ENCODE assay signal across 16 cellular contexts in genomic region chr11:3622521-3622920, GRCh38. TPM values are rescaled to one million over a fixed set of nuclear protein-coding genes. Genes with fewer than 3 reads are reported as not detected.
DNase-seq lines count a peak whose midpoint lies in the region; ATAC-seq and TF ChIP-seq lines count a peak whose summit lies in the region.
"Had no signal": no experiment of that assay in that cellular context is flagged by ENCODE, and none has a peak within 500 bp of the region (broad histone marks: within the 10 kb centered on the region; RNA-seq: fewer than 3 reads in every experiment).

No MANE protein-coding gene starts in this region.

- H3K27me3 ChIP-seq in RWPE2 (ENCODE audit: insufficient read depth, poor library complexity, severe bottlenecking) (no peaks in the 10 kb centered on the region), endodermal cell (ENCODE audit: control insufficient read depth, insufficient read depth, low read length, poor library complexity, severe bottlenecking) (no peaks in the 10 kb centered on the region), sigmoid colon (no peaks in the 10 kb centered on the region), esophagus squamous epithelium (no peaks in the 10 kb centered on the region)
- no peaks in the 10 kb centered on the region for H3K27me3 ChIP-seq in CD8-positive, alpha-beta T cell (ENCODE audit: insufficient read depth, low read length)
- H3K27me3 ChIP-seq: BE2C had no signal

- H3K9ac ChIP-seq in endodermal cell (ENCODE audit: extremely low read depth, low read length, poor library complexity, severe bottlenecking): no peak overlapping the region

- no peaks in the 10 kb centered on the region for H3K9me3 ChIP-seq in RWPE2 (ENCODE audit: severe bottlenecking)
- no peaks in the 10 kb centered on the region for H3K9me3 ChIP-seq in endodermal cell (ENCODE audit: control insufficient read depth, low read length)
- no peaks in the 10 kb centered on the region for H3K9me3 ChIP-seq in sigmoid colon
- no peaks in the 10 kb centered on the region for H3K9me3 ChIP-seq in CD8-positive, alpha-beta T cell (ENCODE audit: low read length)
- H3K9me3 ChIP-seq in esophagus squamous epithelium: no peaks in the 10 kb centered on the region
- H3K9me3 ChIP-seq: BE2C, Caco-2 had no signal

- peaks cover 22% of the 10 kb centered on the region for H3K27me3 Mint-ChIP-seq in endodermal cell (ENCODE audit: insufficient read depth)
- H3K27me3 Mint-ChIP-seq in CD8-positive, alpha-beta T cell (ENCODE audit: low read depth): no peaks in the 10 kb centered on the region
- H3K27me3 Mint-ChIP-seq: CD4-positive, CD25-positive, alpha-beta regulatory T cell had no signal

- H3K4me3 Mint-ChIP-seq in endodermal cell: no peak overlapping the region
- H3K4me3 Mint-ChIP-seq in CD8-positive, alpha-beta T cell: no peak overlapping the region
- H3K4me3 Mint-ChIP-seq: CD4-positive, CD25-positive, alpha-beta regulatory T cell; H9 had no signal

- no peaks in the 10 kb centered on the region for H3K9me3 Mint-ChIP-seq in endodermal cell
- no peaks in the 10 kb centered on the region for H3K9me3 Mint-ChIP-seq in CD8-positive, alpha-beta T cell
- H3K9me3 Mint-ChIP-seq: CD4-positive, CD25-positive, alpha-beta regulatory T cell; H9 had no signal

- no peak for TF ChIP-seq CTCF in RWPE2 (IDR thresholded peaks at IDR 0.05; ENCODE audit: poor library complexity, severe bottlenecking)
- no peak for TF ChIP-seq CTCF in endodermal cell (conservative IDR thresholded peaks at IDR 0.05)
- no peak for TF ChIP-seq CTCF in sigmoid colon (IDR thresholded peaks at IDR 0.05)
- TF ChIP-seq CTCF in CD8-positive, alpha-beta T cell (IDR thresholded peaks at IDR 0.05): no peak
- no peak for TF ChIP-seq CTCF in esophagus squamous epithelium (IDR thresholded peaks at IDR 0.05)

- H3K36me3 Mint-ChIP-seq in endodermal cell (ENCODE audit: low read depth): no peaks in the 10 kb centered on the region
- no peaks in the 10 kb centered on the region for H3K36me3 Mint-ChIP-seq in CD8-positive, alpha-beta T cell
- H3K36me3 Mint-ChIP-seq: CD4-positive, CD25-positive, alpha-beta regulatory T cell had no signal

- H3K36me3 ChIP-seq in RWPE2 (ENCODE audit: low read depth) (no peaks in the 10 kb centered on the region), endodermal cell (ENCODE audit: control insufficient read depth, insufficient read depth, low read length) (no peaks in the 10 kb centered on the region), sigmoid colon (no peaks in the 10 kb centered on the region), esophagus squamous epithelium (no peaks in the 10 kb centered on the region)
- H3K36me3 ChIP-seq in CD8-positive, alpha-beta T cell (ENCODE audit: insufficient read depth, low read length): no peaks in the 10 kb centered on the region
- H3K36me3 ChIP-seq: BE2C had no signal

- TF ChIP-seq EP300 in sigmoid colon (IDR thresholded peaks at IDR 0.05): no peak

- no peak for ATAC-seq in RWPE2 (ENCODE audit: low read depth)
- no peak for ATAC-seq in CD8-positive, alpha-beta T cell

- CTCF ChIA-PET in CD8-positive, alpha-beta T cell (lab: Charles Lee): no interaction called here

- intact Hi-C loops in sigmoid colon (cut with DNase I) (no loop called here), esophagus squamous epithelium (cut with DNase I) (no loop called here)
- intact Hi-C loops in CD8-positive, alpha-beta T cell (cut with DNase I, micrococcal nuclease): no loop called here

- TF ChIP-seq POLR2A in sigmoid colon (IDR thresholded peaks at IDR 0.05) (no peak), esophagus squamous epithelium (IDR thresholded peaks at IDR 0.05) (no peak)

- POLR2A ChIA-PET in CD8-positive, alpha-beta T cell (lab: Charles Lee): no interaction called here

- H3K4me1 ChIP-seq in RWPE2 (ENCODE audit: insufficient read depth, poor library complexity, severe bottlenecking) (no peaks in the 10 kb centered on the region), endodermal cell (ENCODE audit: control insufficient read depth, insufficient read depth, low read length) (no peaks in the 10 kb centered on the region), sigmoid colon (no peaks in the 10 kb centered on the region), esophagus squamous epithelium (no peaks in the 10 kb centered on the region)
- no peaks in the 10 kb centered on the region for H3K4me1 ChIP-seq in CD8-positive, alpha-beta T cell (ENCODE audit: insufficient read depth, low read length)
- H3K4me1 ChIP-seq: BE2C had no signal

- no peak overlapping the region for H3K4me3 ChIP-seq in RWPE2 (ENCODE audit: severe bottlenecking)
- no peak overlapping the region for H3K4me3 ChIP-seq in endodermal cell (ENCODE audit: low read length)
- H3K4me3 ChIP-seq in sigmoid colon: no peak overlapping the region
- H3K4me3 ChIP-seq in CD8-positive, alpha-beta T cell (ENCODE audit: low read depth, low read length): no peak overlapping the region
- H3K4me3 ChIP-seq in esophagus squamous epithelium: no peak overlapping the region

- WGBS in endodermal cell (ENCODE audit: insufficient coverage in 1 of 2, insufficient read length in 1 of 2), 2 experiments: 83 to 100% methylated on average over 1 to 4 of the region's 4 CpGs
- WGBS in sigmoid colon, 2 donors: 79 to 83% methylated on average over 4 of the region's 4 CpGs
- 66 to 75% methylated on average over 4 of the region's 4 CpGs for WGBS in esophagus squamous epithelium, 2 donors

- H3K27ac Mint-ChIP-seq in endodermal cell: no peak overlapping the region
- no peak overlapping the region for H3K27ac Mint-ChIP-seq in CD8-positive, alpha-beta T cell
- H3K27ac Mint-ChIP-seq: CD4-positive, CD25-positive, alpha-beta regulatory T cell had no signal

- peaks cover 6% of the 10 kb centered on the region for H3K4me1 Mint-ChIP-seq in endodermal cell
- peaks cover 5% of the 10 kb centered on the region for H3K4me1 Mint-ChIP-seq in CD8-positive, alpha-beta T cell (ENCODE audit: low read depth)

- DNase-seq in RWPE2 (ENCODE audit: low spot score) (peak; percentile 8), endodermal cell (peak; percentile 49), sigmoid colon (peak; percentile 50), esophagus squamous epithelium (lab: John Stamatoyannopoulos, UW) (no peak), T-helper 1 cell (no peak)
- no peak for DNase-seq in CD8-positive, alpha-beta T cell
- DNase-seq: ACHN; BE2C; C1 segment of cervical spinal cord; Caco-2; CD4-positive, CD25-positive, alpha-beta regulatory T cell; GDM1; H9 had no signal

- H3K27ac ChIP-seq in RWPE2 (ENCODE audit: poor library complexity, severe bottlenecking): no peak overlapping the region
- H3K27ac ChIP-seq in endodermal cell (ENCODE audit: low read depth, low read length): no peak overlapping the region
- H3K27ac ChIP-seq in sigmoid colon: no peak overlapping the region
- no peak overlapping the region for H3K27ac ChIP-seq in CD8-positive, alpha-beta T cell (ENCODE audit: low read depth, low read length)
- H3K27ac ChIP-seq in esophagus squamous epithelium: no peak overlapping the region
- H3K27ac ChIP-seq: HL-60 had no signal

RNA-seq across cellular contexts. Expression of gene ART5, which starts 19.3 kb away (rescaled TPM):
- total RNA-seq in endodermal cell: 1 to 10 TPM; 6.4 to 7.8 TPM
- polyA plus RNA-seq in endodermal cell (2013, experiment 1 of 2): 6.1 TPM
- 5.2 TPM for polyA plus RNA-seq in endodermal cell (2013, experiment 2 of 2)
- total RNA-seq in sigmoid colon: under 1 TPM in 1 of 4 donors, not detected in 3; 0.82 TPM
- under 1 TPM in 1 of 3 donors, not detected in 2; 0.17 TPM for polyA plus RNA-seq in sigmoid colon
- not detected for total RNA-seq in CD8-positive, alpha-beta T cell
- under 1 TPM in 1 of 4 donors, not detected in 3; 0.76 TPM for total RNA-seq in esophagus squamous epithelium
- total RNA-seq: CD4-positive, CD25-positive, alpha-beta regulatory T cell; HT1080 had no signal
- polyA plus RNA-seq: CD4-positive, CD25-positive, alpha-beta regulatory T cell had no signal

RNA-seq across cellular contexts. Expression of gene ART1, which starts 22.4 kb away (rescaled TPM):
- total RNA-seq in endodermal cell (not detected), sigmoid colon (1 to 10 TPM in 1 of 4 donors, not detected in 3; 1.1 TPM), esophagus squamous epithelium (not detected)
- polyA plus RNA-seq in endodermal cell (2013, experiment 1 of 2): not detected
- not detected for polyA plus RNA-seq in endodermal cell (2013, experiment 2 of 2)
- 1 to 10 TPM in 1 of 3 donors, not detected in 2; 1.2 TPM for polyA plus RNA-seq in sigmoid colon
- not detected for total RNA-seq in CD8-positive, alpha-beta T cell
- total RNA-seq: Caco-2; CD4-positive, CD25-positive, alpha-beta regulatory T cell; H1; H9; HT1080 had no signal
- polyA plus RNA-seq: CD4-positive, CD25-positive, alpha-beta regulatory T cell; H1 had no signal

RNA-seq across cellular contexts. Expression of gene CHRNA10, which starts 48.7 kb away (rescaled TPM):
- 1 to 10 TPM; 1.8 TPM for total RNA-seq in endodermal cell
- 1.5 TPM for polyA plus RNA-seq in endodermal cell (2013, experiment 1 of 2)
- polyA plus RNA-seq in endodermal cell (2013, experiment 2 of 2): 0.95 TPM
- total RNA-seq in sigmoid colon: under 1 TPM in 3 of 4 donors, not detected in 1; 0.33 to 0.71 (median 0.68) TPM
- polyA plus RNA-seq in sigmoid colon: 1 to 10 TPM in 1 of 3 donors, under 1 TPM in 2; 0.46 to 1.8 (median 0.60) TPM
- under 1 TPM; 0.33 to 0.41 TPM for total RNA-seq in CD8-positive, alpha-beta T cell
- 1 to 10 TPM in 2 of 4 donors, under 1 TPM in 1, not detected in 1; 0.38 to 1.1 (median 1.1) TPM for total RNA-seq in esophagus squamous epithelium

Comparison
In these comparisons a context has a peak if more than half of its experiments do, and no peak if none do; other contexts are left out.
1. DNase-seq: peak in RWPE2 (single experiment), endodermal cell (single experiment) and sigmoid colon (single experiment); none in CD8-positive, alpha-beta T cell (0 of 7), esophagus squamous epithelium (single experiment) and T-helper 1 cell (0 of 5).
2. RNA of gene ART5, which starts 19.3 kb away (total RNA-seq): 6.4 to 7.8 TPM in endodermal cell; 0.82 TPM in sigmoid colon, not detected in CD8-positive, alpha-beta T cell and 0.76 TPM in esophagus squamous epithelium; every median in the first group is over 4 times any median in the second.